8 cellular contexts compared by ENCODE assay signal in genomic region chr16:4846503-4846900, GRCh38. TPM values are rescaled to one million over a fixed set of nuclear protein-coding genes. Genes with fewer than 3 reads are reported as not detected.
DNase-seq lines count a peak whose midpoint lies in the region; ATAC-seq and TF ChIP-seq lines count a peak whose summit lies in the region.

No MANE protein-coding gene starts in this region.

- ATAC-seq in thoracic aorta (ENCODE audit: insufficient number of reproducible peaks, low FRiP score, low read depth) = no peak

- H3K4me3 Mint-ChIP-seq in activated CD4-positive, alpha-beta T cell treated with anti-CD3 and anti-CD28 coated beads, Interleukin-2, amount 10 ng/mL, durations not matched to agents 24 days and 14 days = peak overlapping the region; percentile 95

- H3K4me1 ChIP-seq in esophagus (ENCODE audit: control insufficient read depth in 2 of 2, insufficient read depth in 2 of 2, low read length in 1 of 2) (peaks cover 0 to 4% of the 10 kb centered on the region in 2 donors), mucosa of stomach (ENCODE audit: control insufficient read depth, insufficient read depth, low read length) (peaks cover 36% of the 10 kb centered on the region), thoracic aorta (ENCODE audit: control insufficient read depth in 1 of 2, low read depth in 2 of 2) (peaks cover 30 to 45% of the 10 kb centered on the region in 2 donors)

- H3K36me3 ChIP-seq in esophagus (ENCODE audit: control insufficient read depth in 2 of 2, insufficient read depth in 2 of 2, low read length in 1 of 2) = peaks cover 4 to 6% of the 10 kb centered on the region in 2 donors
- peaks cover 18% of the 10 kb centered on the region for H3K36me3 ChIP-seq in mucosa of stomach (ENCODE audit: control insufficient read depth, insufficient read depth, low read length)
- H3K36me3 ChIP-seq in thoracic aorta = peaks cover 22% of the 10 kb centered on the region

- peaks cover 35% of the 10 kb centered on the region for H3K4me1 Mint-ChIP-seq in activated CD4-positive, alpha-beta T cell treated with anti-CD3 and anti-CD28 coated beads, Interleukin-2, amount 10 ng/mL, durations not matched to agents 24 days and 14 days

- H3K27ac ChIP-seq in esophagus (ENCODE audit: low read depth in 2 of 2, low read length in 1 of 2) (peak overlapping the region; percentile 95 to 98), thoracic aorta (peak overlapping the region; percentile 86 to 92)

- H3K27me3 ChIP-seq in esophagus (ENCODE audit: control insufficient read depth in 1 of 2, insufficient read depth in 2 of 2, low read length in 2 of 2) = no peaks in the 10 kb centered on the region
- no peaks in the 10 kb centered on the region for H3K27me3 ChIP-seq in mucosa of stomach (ENCODE audit: control insufficient read depth, insufficient read depth, low read length)
- H3K27me3 ChIP-seq in thoracic aorta (replicated peaks; ENCODE audit: insufficient read depth) = no peaks in the 10 kb centered on the region

- H3K36me3 Mint-ChIP-seq in activated CD4-positive, alpha-beta T cell treated with anti-CD3 and anti-CD28 coated beads, Interleukin-2, amount 10 ng/mL, durations not matched to agents 24 days and 14 days (ENCODE audit: low read depth) = peaks cover 41% of the 10 kb centered on the region

- H3K4me3 ChIP-seq in esophagus (ENCODE audit: low read depth in 1 of 2, low read length in 2 of 2) (peak overlapping the region; percentile 74 to 86), mucosa of stomach (ENCODE audit: low read length) (peak overlapping the region; percentile 51), thoracic aorta (peak overlapping the region; percentile 98)

- H3K9me3 Mint-ChIP-seq in activated CD4-positive, alpha-beta T cell treated with anti-CD3 and anti-CD28 coated beads, Interleukin-2, amount 10 ng/mL, durations not matched to agents 24 days and 14 days = no peaks in the 10 kb centered on the region

- intact Hi-C loops in activated CD4-positive, alpha-beta T cell treated with anti-CD3 and anti-CD28 coated beads, Interleukin-2, amount 10 ng/mL, durations not matched to agents 24 days and 14 days (cut with micrococcal nuclease) = loop anchor here (2.0 kb wide), 1 partner anchor 422 kb away; the partner anchor contains the start of gene DNAJA3

- peak overlapping the region; percentile 86 for H3K27ac Mint-ChIP-seq in activated CD4-positive, alpha-beta T cell treated with anti-CD3 and anti-CD28 coated beads, Interleukin-2, amount 10 ng/mL, durations not matched to agents 24 days and 14 days

- TF ChIP-seq CTCF in GM20000 (IDR thresholded peaks at IDR 0.05; ENCODE audit: extremely low read depth, missing control alignments) = no peak
- no peak for TF ChIP-seq CTCF in thoracic aorta (IDR thresholded peaks at IDR 0.05)

- H3K27me3 Mint-ChIP-seq in activated CD4-positive, alpha-beta T cell treated with anti-CD3 and anti-CD28 coated beads, Interleukin-2, amount 10 ng/mL, durations not matched to agents 24 days and 14 days = no peaks in the 10 kb centered on the region

- peak overlapping the region; percentile 87 for H3K9ac ChIP-seq in mucosa of stomach (ENCODE audit: low read length)

- 0 to 1% methylated on average over 27 of the region's 27 CpGs for WGBS in esophagus, 2 donors

- H3K9me3 ChIP-seq in esophagus (ENCODE audit: control insufficient read depth in 2 of 2, insufficient read depth in 1 of 2, low read depth in 1 of 2, low read length in 1 of 2) = no peaks in the 10 kb centered on the region
- H3K9me3 ChIP-seq in mucosa of stomach (ENCODE audit: control insufficient read depth, low read length) = no peaks in the 10 kb centered on the region
- no peaks in the 10 kb centered on the region for H3K9me3 ChIP-seq in thoracic aorta

- DNase-seq in COR-L47 (lab: John Stamatoyannopoulos, UW) (peak; percentile 38), GM20000 (ENCODE audit: low spot score) (peak; percentile 54), HT-29 (ENCODE audit: low spot score) (peak; percentile 77), thoracic aorta (ENCODE audit: low spot score) (no peak), DMS153 treated with DMSO at 0.1 percent for 48 hours (lab: John Stamatoyannopoulos, UW; ENCODE audit: unreplicated experiment) (no peak)
- peak; percentile 77 for DNase-seq in activated CD4-positive, alpha-beta T cell treated with anti-CD3 and anti-CD28 coated beads, Interleukin-2, amount 10 ng/mL, durations not matched to agents 24 days and 14 days

RNA-seq across cellular contexts. Expression of gene GLYR1, which starts 0.6 kb away (rescaled TPM):
- total RNA-seq in HT-29 (2014; rRNA removed; shearing (Covaris generic)) = 46.2 and 54.7 TPM in 2 replicates
- total RNA-seq in activated CD4-positive, alpha-beta T cell treated with anti-CD3 and anti-CD28 coated beads, Interleukin-2, amount 10 ng/mL, durations not matched to agents 24 days and 14 days = 109 and 119 TPM in 2 replicates
- polyA plus RNA-seq in esophagus = 10 to 100 TPM; 34.3 to 35.6 TPM
- total RNA-seq in thoracic aorta = 10 to 100 TPM; 28.4 to 59.5 TPM

RNA-seq across cellular contexts. Expression of gene UBN1, which starts 0.8 kb away (rescaled TPM):
- 34.6 and 35.1 TPM in 2 replicates for total RNA-seq in HT-29 (2014; rRNA removed; shearing (Covaris generic))
- total RNA-seq in activated CD4-positive, alpha-beta T cell treated with anti-CD3 and anti-CD28 coated beads, Interleukin-2, amount 10 ng/mL, durations not matched to agents 24 days and 14 days = 36.5 and 36.9 TPM in 2 replicates
- polyA plus RNA-seq in esophagus = 1 to 10 TPM; 5.1 to 7.7 TPM
- total RNA-seq in thoracic aorta = 10 to 100 TPM; 27.1 to 37.0 TPM

RNA-seq across cellular contexts. Expression of gene ROGDI, which starts 44.1 kb away (rescaled TPM):
- 66.0 and 85.8 TPM in 2 replicates for total RNA-seq in HT-29 (2014; rRNA removed; shearing (Covaris generic))
- total RNA-seq in activated CD4-positive, alpha-beta T cell treated with anti-CD3 and anti-CD28 coated beads, Interleukin-2, amount 10 ng/mL, durations not matched to agents 24 days and 14 days = 3.8 and 4.4 TPM in 2 replicates
- 10 to 100 TPM; 28.7 to 49.5 TPM for polyA plus RNA-seq in esophagus
- total RNA-seq in thoracic aorta = 10 to 100 TPM in 1 of 2 donors, 1 to 10 TPM in 1; 4.2 to 23.7 TPM

RNA-seq across cellular contexts. Expression of gene SMIM22, which starts 51.3 kb away (rescaled TPM):
- total RNA-seq in HT-29 (2014; rRNA removed; shearing (Covaris generic)) = 282 and 291 TPM in 2 replicates
- total RNA-seq in activated CD4-positive, alpha-beta T cell treated with anti-CD3 and anti-CD28 coated beads, Interleukin-2, amount 10 ng/mL, durations not matched to agents 24 days and 14 days = not detected in 2 replicates
- polyA plus RNA-seq in esophagus = 10 to 100 TPM; 20.1 to 28.6 TPM
- not detected for total RNA-seq in thoracic aorta

RNA-seq across cellular contexts. Expression of gene SEPTIN12, which starts 58.4 kb away (rescaled TPM):
- total RNA-seq in HT-29 (2014; rRNA removed; shearing (Covaris generic)) = 0.76 TPM in 1 of 2 replicates, not detected in the other
- not detected in 2 replicates for total RNA-seq in activated CD4-positive, alpha-beta T cell treated with anti-CD3 and anti-CD28 coated beads, Interleukin-2, amount 10 ng/mL, durations not matched to agents 24 days and 14 days
- polyA plus RNA-seq in esophagus = under 1 TPM in 1 of 2 donors, not detected in 1; 0.07 TPM
- not detected for total RNA-seq in thoracic aorta

Comparison
In these comparisons a context has a peak if more than half of its experiments do, and no peak if none do; other contexts are left out.
1. DNase-seq: peak in COR-L47 (single experiment), GM20000 (single experiment), HT-29 (single experiment) and activated CD4-positive, alpha-beta T cell treated with anti-CD3 and anti-CD28 coated beads, Interleukin-2, amount 10 ng/mL, durations not matched to agents 24 days and 14 days (single experiment); none in thoracic aorta (single experiment) and DMS153 treated with DMSO at 0.1 percent for 48 hours (single experiment).
2. Peak in every context shown above with its lines, with median percentiles within 50 percentile points of each other: H3K4me3 ChIP-seq.